In the genomic region with DNA sequence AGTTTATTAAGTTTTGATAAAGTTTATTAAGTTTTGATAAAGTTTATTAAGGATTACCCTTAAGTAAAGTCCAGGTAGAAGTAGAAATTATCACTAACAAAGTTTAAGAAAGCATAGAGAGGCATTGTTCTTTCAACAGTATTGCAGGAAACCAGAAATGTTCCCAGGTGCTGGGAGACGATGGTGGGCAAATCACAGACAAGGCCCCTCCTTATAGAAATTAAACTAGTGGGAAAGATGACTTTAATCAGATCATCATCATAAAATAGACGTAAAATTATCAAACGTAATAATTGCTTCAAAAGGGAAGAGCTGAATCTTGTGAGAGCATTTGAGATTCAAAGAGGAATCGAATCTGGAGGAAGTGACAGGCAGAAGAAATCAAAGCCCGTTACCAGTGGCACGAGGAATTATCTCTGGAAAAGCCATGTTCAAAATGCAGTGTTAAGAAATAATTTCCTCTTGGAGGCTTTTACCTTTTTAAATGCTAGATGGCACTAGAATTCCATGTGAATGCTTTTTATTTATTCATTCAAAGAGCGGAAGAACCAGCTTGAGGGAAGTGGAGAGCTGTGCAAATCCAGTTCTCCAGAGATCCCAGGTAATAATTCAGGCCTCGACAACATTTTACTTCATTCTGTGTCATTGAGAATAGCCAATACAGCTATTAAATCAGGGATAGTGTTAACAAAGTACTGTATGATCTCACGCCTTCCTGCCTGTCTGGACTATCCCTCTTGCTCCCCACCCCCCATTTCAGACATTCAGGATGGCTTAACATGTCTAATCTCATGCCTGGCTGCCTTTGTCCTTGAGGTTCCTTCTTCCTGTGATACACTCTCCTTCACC, we compare ENCODE assay signal across 8 cellular contexts. TPM values are rescaled to one million over a fixed set of nuclear protein-coding genes. Genes with fewer than 3 reads are reported as not detected.
A peak's percentile ranks its signal among the peaks of the same experiment; 100 is the strongest.
DNase-seq lines count a peak whose midpoint lies in the region; ATAC-seq and TF ChIP-seq lines count a peak whose summit lies in the region.

No MANE protein-coding gene starts in this region.

- H3K27ac ChIP-seq in PC-9 (peak overlapping the region; percentile 54), dorsolateral prefrontal cortex (peak overlapping the region; percentile 21 to 99 (median 95)), mesodermal cell (ENCODE audit: low read depth, low read length, severe bottlenecking) (no peak overlapping the region)

- H3K4me3 ChIP-seq in PC-9 (peak overlapping the region; percentile 71), dorsolateral prefrontal cortex (peak overlapping the region in 58 of 59 donors; percentile 64 to 100 (median 95)), mesodermal cell (ENCODE audit: extremely low read depth, insufficient read depth, low read length, poor library complexity, severe bottlenecking) (peak overlapping the region; percentile 74)

- H3K4me1 ChIP-seq in PC-9 (replicated peaks; ENCODE audit: insufficient read depth) (peaks cover 49% of the 10 kb centered on the region), mesodermal cell (ENCODE audit: control insufficient read depth, insufficient read depth, low read length, poor library complexity, severe bottlenecking) (peaks cover 7% of the 10 kb centered on the region)

- H4K20me1 ChIP-seq in PC-9 (ENCODE audit: insufficient read depth): no peaks in the 10 kb centered on the region

- ATAC-seq in HG03521 (IDR thresholded peaks at IDR 0.05; ENCODE audit: unreplicated experiment): no peak

- intact Hi-C loops in PC-9 (cut with micrococcal nuclease; ENCODE audit: unreplicated experiment) (loop anchor here (1.0 to 10.0 kb wide), 10 partner anchors 73 to 1211 kb away; a partner anchor contains a TSS), dorsolateral prefrontal cortex (cut with DNase I) (loop anchor here (1.0 to 5.0 kb wide), 9 partner anchors 39 to 405 kb away; a partner anchor contains a TSS)

- POLR2A ChIA-PET in PC-9 (lab: Charles Lee; ENCODE audit: unreplicated experiment): interaction anchor here (0.5 to 0.8 kb wide), 5 partner anchors 144 to 1303 kb away, joined by 3 to 8 read pairs (median 5); no protein-coding TSS in a partner anchor

- DNase-seq in CD1c-positive myeloid dendritic cell (ENCODE audit: extremely low spot score) (peak; percentile 41), HS-27A (ENCODE audit: low read depth) (peak; percentile 48), PC-9 (peak in 1 of 2 experiments; percentile 69), dorsolateral prefrontal cortex (peak in 1 of 10 donors; percentile 21), ureter (ENCODE audit: low spot score) (peak; percentile 37), NCI-H1436 (lab: John Stamatoyannopoulos, UW) (no peak)

- 88 to 98% methylated on average over 4 to 7 of the region's 9 CpGs for WGBS in mesodermal cell (ENCODE audit: insufficient coverage in 2 of 2), 2 experiments

- CTCF ChIA-PET in PC-9 (lab: Charles Lee): interaction anchor here (0.6 to 3.8 kb wide), 5 partner anchors 36 to 406 kb away, joined by 3 to 12 read pairs (median 3); no protein-coding TSS in a partner anchor

- peaks cover 38% of the 10 kb centered on the region for H3K79me2 ChIP-seq in PC-9 (ENCODE audit: low read depth)

- peaks cover 6% of the 10 kb centered on the region; the same call in 1 of the 2 replicates for H3F3A ChIP-seq in PC-9 (ENCODE audit: insufficient read depth, low read depth)

- BruUV-seq in PC-9 (replicated peaks; lab: Mats Ljungman, UMichigan): no TSS peak

- no peaks in the 10 kb centered on the region for H3K9me2 ChIP-seq in PC-9 (ENCODE audit: insufficient read depth)

- no peaks in the 10 kb centered on the region for H3K36me3 ChIP-seq in PC-9 (ENCODE audit: low read depth)
- H3K36me3 ChIP-seq in mesodermal cell (ENCODE audit: control insufficient read depth, insufficient read depth, low read length): no peaks in the 10 kb centered on the region

- no peaks in the 10 kb centered on the region for H3K9me3 ChIP-seq in PC-9 (ENCODE audit: insufficient read depth, low read depth)
- H3K9me3 ChIP-seq in mesodermal cell (ENCODE audit: control insufficient read depth, low read length): no peaks in the 10 kb centered on the region

- H3K4me2 ChIP-seq in PC-9: peak overlapping the region; percentile 92

- H2AFZ ChIP-seq in PC-9: peak overlapping the region; percentile 96

- TF ChIP-seq CTCF in PC-9 (conservative IDR thresholded peaks at IDR 0.05): peak; percentile 66
- peak in 53 of 56 donors; percentile 35 to 78 (median 62) for TF ChIP-seq CTCF in dorsolateral prefrontal cortex (IDR thresholded peaks at IDR 0.05 in 54 of 56, conservative IDR thresholded peaks at IDR 0.05 in 2 of 56; ENCODE audit: low read depth in 1 of 56, partially characterized antibody in 56 of 56)

- H3K27me3 ChIP-seq in PC-9 (ENCODE audit: insufficient read depth, low read depth) (no peaks in the 10 kb centered on the region), dorsolateral prefrontal cortex (no peaks in the 10 kb centered on the region)

RNA-seq across cellular contexts. Expression of a gene that starts 1.0 kb away (rescaled TPM):
- 96.6 and 103 TPM in 2 replicates for total RNA-seq in PC-9 (2021)
- 100 to 1,000 TPM in 21 of 120 experiments, 10 to 100 TPM in 99; 43.1 to 113 (median 90.4) TPM for total RNA-seq in dorsolateral prefrontal cortex
- polyA plus RNA-seq in mesodermal cell (2013, experiment 1 of 2): 91.6 TPM
- 79.4 TPM for polyA plus RNA-seq in mesodermal cell (2013, experiment 2 of 2)
- total RNA-seq in ureter: 74.0 TPM

RNA-seq across cellular contexts. Expression of a gene that starts 44.5 kb away (rescaled TPM):
- not detected in 2 replicates for total RNA-seq in PC-9 (2021)
- total RNA-seq in dorsolateral prefrontal cortex: 1 to 10 TPM in 38 of 120 experiments, under 1 TPM in 28, not detected in 54; 0.41 to 9.7 (median 1.1) TPM
- polyA plus RNA-seq in mesodermal cell (2013, experiment 1 of 2): not detected
- not detected for polyA plus RNA-seq in mesodermal cell (2013, experiment 2 of 2)
- 1.6 TPM for total RNA-seq in ureter
